In genomic region chr12:115542656-115543055, GRCh38 we compare ENCODE assay signal across 17 cellular contexts.
"Had no signal": no experiment of that assay in that cellular context is flagged by ENCODE, and none has a peak within 500 bp of the region (broad histone marks: within the 10 kb centered on the region; RNA-seq: fewer than 3 reads in every experiment).

No MANE protein-coding gene starts in this region.

- FAIRE-seq: keratinocyte had no signal

- ATAC-seq: activated CD8-positive, alpha-beta memory T cell treated with anti-CD3 and anti-CD28 coated beads, Interleukin-2, amount 10 ng/mL, durations not matched to agents 7 days and 5 days; left lobe of liver; natural killer cell; stimulated activated naive B cell treated with anti-CD40 and anti-IgM and Interleukin-4, amounts not matched to agents 10 μg/mL and 1 μg/mL and 100 μg/mL, for 72 hours had no signal

- H3K4me3 ChIP-seq: ascending aorta, tibial nerve, vagina had no signal

- DNase-seq: activated CD4-positive, alpha-beta memory T cell treated with anti-CD3 and anti-CD28 coated beads for 36 hours; activated CD8-positive, alpha-beta memory T cell treated with anti-CD3 and anti-CD28 coated beads, Interleukin-2, amount 10 ng/mL, durations not matched to agents 7 days and 5 days; activated naive CD4-positive, alpha-beta T cell treated with anti-CD3 and anti-CD28 coated beads for 36 hours; activated T-cell treated with anti-CD3 and anti-CD28 coated beads, Interleukin-2, amount 50 U/mL, for 1 hour; dermis blood vessel endothelial cell; endodermal cell; natural killer cell; retina; stimulated activated CD4-positive, alpha-beta T cell treated with anti-CD3 and anti-CD28 coated beads, Interleukin-15, amount 100 ng/mL, for 24 hours; stimulated activated CD4-positive, alpha-beta T cell treated with anti-CD3 and anti-CD28 coated beads, Interleukin-4, amount 100 ng/mL, for 1 hour; stimulated activated naive B cell treated with anti-CD40 and anti-IgM and Interleukin-4, amounts not matched to agents 10 μg/mL and 1 μg/mL and 100 μg/mL, for 72 hours; WERI-Rb-1 had no signal
